In genomic region chr3:121883507-121883906, GRCh38 we compare ENCODE assay signal across 8 cellular contexts. TPM values are rescaled to one million over a fixed set of nuclear protein-coding genes. Genes with fewer than 3 reads are reported as not detected.
DNase-seq lines count a peak whose midpoint lies in the region; ATAC-seq, FAIRE-seq and TF ChIP-seq lines count a peak whose summit lies in the region.

No MANE protein-coding gene starts in this region.

- no peaks in the 10 kb centered on the region for H3K4me1 ChIP-seq in RWPE2 (ENCODE audit: insufficient read depth, poor library complexity, severe bottlenecking)

- H3K27ac ChIP-seq in RWPE2 (ENCODE audit: poor library complexity, severe bottlenecking) = no peak overlapping the region

- DNase-seq in AML-193 (lab: John Stamatoyannopoulos, UW) = peak; percentile 31 to 32
- DNase-seq in GM19239 (ENCODE audit: insufficient read length, low spot score) = peak; percentile 6
- no peak for DNase-seq in RWPE2 (ENCODE audit: low spot score)
- peak; percentile 42 for DNase-seq in iPS-NIHi11 (ENCODE audit: low spot score)
- DNase-seq in frontal cortex (ENCODE audit: low spot score in 2 of 2) = no peak
- no peak for DNase-seq in putamen (ENCODE audit: low spot score)

- FAIRE-seq in GM19239 (lab: Jason Lieb, UNC) (no peak), frontal cortex (lab: Jason Lieb, UNC) (no peak)

- TF ChIP-seq CTCF in RWPE2 (IDR thresholded peaks at IDR 0.05; ENCODE audit: poor library complexity, severe bottlenecking) = peak; percentile 65

- ATAC-seq in RWPE2 (ENCODE audit: low read depth) (peak; percentile 66), HG03521 (IDR thresholded peaks at IDR 0.05; ENCODE audit: unreplicated experiment) (no peak), HG03139 (IDR thresholded peaks at IDR 0.05; ENCODE audit: unreplicated experiment) (no peak)

- no peaks in the 10 kb centered on the region for H3K36me3 ChIP-seq in RWPE2 (ENCODE audit: low read depth)

- no peaks in the 10 kb centered on the region for H3K27me3 ChIP-seq in RWPE2 (ENCODE audit: insufficient read depth, poor library complexity, severe bottlenecking)

- no peaks in the 10 kb centered on the region for H3K9me3 ChIP-seq in RWPE2 (ENCODE audit: severe bottlenecking)

- H3K4me3 ChIP-seq in RWPE2 (ENCODE audit: severe bottlenecking) = no peak overlapping the region

RNA-seq across cellular contexts. Expression of gene SLC15A2, which starts 10.7 kb away (rescaled TPM):
- total RNA-seq in frontal cortex = 7.7 TPM

RNA-seq across cellular contexts. Expression of gene EAF2, which starts 48.5 kb away (rescaled TPM):
- 5.3 TPM for total RNA-seq in frontal cortex

RNA-seq across cellular contexts. Expression of gene IQCB1, which starts 48.6 kb away (rescaled TPM):
- total RNA-seq in frontal cortex = 27.7 TPM

Comparison
In these comparisons a context has a peak if more than half of its experiments do, and no peak if none do; other contexts are left out.
1. DNase-seq: peak in AML-193 (2 of 2), GM19239 (single experiment) and iPS-NIHi11 (single experiment); none in RWPE2 (single experiment), frontal cortex (0 of 2) and putamen (single experiment).